ENCODE assay signal across 17 cellular contexts in the genomic region with DNA sequence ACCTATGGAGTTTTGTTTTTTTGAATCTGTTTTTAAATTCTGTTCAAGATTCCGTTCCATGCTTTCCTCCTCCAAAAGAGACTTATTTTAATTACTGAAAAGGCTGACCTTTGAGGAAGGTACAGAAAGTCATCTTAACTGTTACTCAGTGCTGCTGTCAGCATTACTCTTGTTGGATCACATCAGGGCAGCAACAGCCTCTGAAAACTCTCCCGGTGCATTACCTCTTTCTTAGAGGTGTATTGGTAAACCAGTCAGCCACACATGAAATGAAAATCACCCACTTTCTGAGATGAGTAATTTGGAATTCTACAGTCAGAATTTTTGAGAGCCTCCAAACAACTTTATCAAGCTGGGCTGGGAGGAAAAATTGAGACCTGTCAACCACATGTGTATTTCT.
"Had no signal": no experiment of that assay in that cellular context is flagged by ENCODE, and none has a peak within 500 bp of the region (broad histone marks: within the 10 kb centered on the region; RNA-seq: fewer than 3 reads in every experiment).

No MANE protein-coding gene starts in this region.

- H3K27me3 Mint-ChIP-seq: stimulated activated memory B cell treated with anti-CD40 and anti-IgM and Interleukin-4, amounts not matched to agents 10 μg/mL and 1 μg/mL and 100 μg/mL, for 72 hours; type B pancreatic cell had no signal

- ATAC-seq: activated CD8-positive, alpha-beta T cell treated with anti-CD3 and anti-CD28 coated beads, Interleukin-2, amount 10 ng/mL, durations not matched to agents 7 days and 5 days; gastrocnemius medialis; left ventricle myocardium superior; natural killer cell; sciatic nerve; SK-N-SH treated with all-trans-retinoic acid at 6 μM for 48 hours; stimulated activated memory B cell treated with anti-CD40 and anti-IgM and Interleukin-4, amounts not matched to agents 10 μg/mL and 1 μg/mL and 100 μg/mL, for 72 hours had no signal

- DNase-seq: activated CD8-positive, alpha-beta T cell treated with anti-CD3 and anti-CD28 coated beads, Interleukin-2, amount 10 ng/mL, durations not matched to agents 7 days and 5 days; activated gamma-delta T cell; cerebellar nuclear complex; gastrocnemius medialis; hippocampal formation; left ventricle myocardium superior; mammary epithelial cell; midbrain; natural killer cell had no signal

- H3K4me3 Mint-ChIP-seq: activated CD8-positive, alpha-beta T cell treated with anti-CD3 and anti-CD28 coated beads, Interleukin-2, amount 10 ng/mL, durations not matched to agents 7 days and 5 days; natural killer cell; stimulated activated memory B cell treated with anti-CD40 and anti-IgM and Interleukin-4, amounts not matched to agents 10 μg/mL and 1 μg/mL and 100 μg/mL, for 72 hours; type B pancreatic cell had no signal

- H3K9me3 Mint-ChIP-seq: natural killer cell; stimulated activated memory B cell treated with anti-CD40 and anti-IgM and Interleukin-4, amounts not matched to agents 10 μg/mL and 1 μg/mL and 100 μg/mL, for 72 hours; type B pancreatic cell had no signal

- H3K4me1 Mint-ChIP-seq: natural killer cell; stimulated activated memory B cell treated with anti-CD40 and anti-IgM and Interleukin-4, amounts not matched to agents 10 μg/mL and 1 μg/mL and 100 μg/mL, for 72 hours had no signal

- H3K27ac ChIP-seq: coronary artery, esophagus muscularis mucosa, gastrocnemius medialis, thoracic aorta, vagina had no signal

- H3K27ac Mint-ChIP-seq: activated CD8-positive, alpha-beta T cell treated with anti-CD3 and anti-CD28 coated beads, Interleukin-2, amount 10 ng/mL, durations not matched to agents 7 days and 5 days; natural killer cell; stimulated activated memory B cell treated with anti-CD40 and anti-IgM and Interleukin-4, amounts not matched to agents 10 μg/mL and 1 μg/mL and 100 μg/mL, for 72 hours; type B pancreatic cell had no signal
